ENCODE assay signal across 31 cellular contexts in genomic region chr20:5710551-5710950, GRCh38.
"Had no signal": no experiment of that assay in that cellular context is flagged by ENCODE, and none has a peak within 500 bp of the region (broad histone marks: within the 10 kb centered on the region; RNA-seq: fewer than 3 reads in every experiment).

No MANE protein-coding gene starts in this region.

- H3K36me3 ChIP-seq: adrenal gland, esophagus squamous epithelium, gastroesophageal sphincter had no signal

- H3K4me1 ChIP-seq: adrenal gland, body of pancreas, esophagus squamous epithelium had no signal

- DNase-seq: activated CD4-positive, alpha-beta memory T cell treated with anti-CD3 and anti-CD28 coated beads for 36 hours; activated CD4-positive, alpha-beta T cell treated with anti-CD3 and anti-CD28 coated beads for 36 hours; activated CD4-positive, alpha-beta T cell treated with anti-CD3 and anti-CD28 coated beads, Interleukin-2, amount 10 ng/mL, durations not matched to agents 24 days and 14 days; activated CD4-positive, CD25-positive, alpha-beta regulatory T cell; activated CD4-positive, CD25-positive, alpha-beta regulatory T cell treated with anti-CD3 and anti-CD28 coated beads, Interleukin-2, amount 50 U/mL, for 72 hours; activated CD8-positive, alpha-beta memory T cell treated with anti-CD3 and anti-CD28 coated beads, Interleukin-2, amount 10 ng/mL, durations not matched to agents 7 days and 5 days; activated CD8-positive, alpha-beta memory T cell treated with anti-CD3 and anti-CD28 coated beads, Interleukin-2, amount 50 U/mL, for 4 hours; activated CD8-positive, alpha-beta T cell treated with anti-CD3 and anti-CD28 coated beads, Interleukin-2, amount 10 ng/mL, durations not matched to agents 7 days and 5 days; activated effector memory CD4-positive, alpha-beta T cell treated with anti-CD3 and anti-CD28 coated beads, Interleukin-2, amount 50 U/mL, for 16 hours; activated naive CD4-positive, alpha-beta T cell treated with anti-CD3 and anti-CD28 coated beads for 36 hours; activated naive CD8-positive, alpha-beta T cell treated with anti-CD3 and anti-CD28 coated beads for 36 hours; activated naive CD8-positive, alpha-beta T cell treated with anti-CD3 and anti-CD28 coated beads, Interleukin-2, amount 50 U/mL, for 24 hours; activated T-cell treated with anti-CD3 and anti-CD28 coated beads, Interleukin-2, amount 50 U/mL, for 1 hour; activated T-cell treated with anti-CD3 and anti-CD28 coated beads, Interleukin-2, amount 50 U/mL, for 48 hours; adrenal gland; amygdala; aorta; body of pancreas; central memory CD4-positive, alpha-beta T cell; cortex of kidney; dermis blood vessel endothelial cell; effector CD4-positive, alpha-beta T cell; effector memory CD8-positive, alpha-beta T cell; esophagus squamous epithelium; foreskin melanocyte; T-helper 2 cell had no signal

- H3K27me3 Mint-ChIP-seq: activated CD4-positive, alpha-beta memory T cell treated with anti-CD3 and anti-CD28 coated beads for 36 hours; activated CD8-positive, alpha-beta memory T cell treated with anti-CD3 and anti-CD28 coated beads, Interleukin-2, amount 10 ng/mL, durations not matched to agents 7 days and 5 days; activated naive CD4-positive, alpha-beta T cell treated with anti-CD3 and anti-CD28 coated beads, Interleukin-2, amount 50 U/mL, for 24 hours; activated naive CD8-positive, alpha-beta T cell treated with anti-CD3 and anti-CD28 coated beads for 36 hours; activated naive CD8-positive, alpha-beta T cell treated with anti-CD3 and anti-CD28 coated beads, Interleukin-2, amount 50 U/mL, for 24 hours had no signal

- H3K9me3 ChIP-seq: adrenal gland, body of pancreas had no signal

- H3K9me3 Mint-ChIP-seq: activated naive CD4-positive, alpha-beta T cell treated with anti-CD3 and anti-CD28 coated beads for 36 hours; activated naive CD4-positive, alpha-beta T cell treated with anti-CD3 and anti-CD28 coated beads, Interleukin-2, amount 50 U/mL, for 24 hours had no signal

- H3K36me3 Mint-ChIP-seq: activated CD4-positive, alpha-beta memory T cell treated with anti-CD3 and anti-CD28 coated beads for 36 hours; activated CD8-positive, alpha-beta memory T cell treated with anti-CD3 and anti-CD28 coated beads, Interleukin-2, amount 10 ng/mL, durations not matched to agents 7 days and 5 days; activated naive CD8-positive, alpha-beta T cell treated with anti-CD3 and anti-CD28 coated beads for 36 hours had no signal

- H3K27me3 ChIP-seq: adrenal gland, body of pancreas, esophagus squamous epithelium, gastroesophageal sphincter had no signal

- H3K4me3 Mint-ChIP-seq: activated CD4-positive, alpha-beta memory T cell treated with anti-CD3 and anti-CD28 coated beads for 36 hours; activated CD4-positive, alpha-beta T cell treated with anti-CD3 and anti-CD28 coated beads for 36 hours; activated CD4-positive, alpha-beta T cell treated with anti-CD3 and anti-CD28 coated beads, Interleukin-2, amount 10 ng/mL, durations not matched to agents 24 days and 14 days; activated CD8-positive, alpha-beta memory T cell treated with anti-CD3 and anti-CD28 coated beads, Interleukin-2, amount 10 ng/mL, durations not matched to agents 7 days and 5 days; activated CD8-positive, alpha-beta T cell treated with anti-CD3 and anti-CD28 coated beads, Interleukin-2, amount 10 ng/mL, durations not matched to agents 7 days and 5 days; activated naive CD4-positive, alpha-beta T cell treated with anti-CD3 and anti-CD28 coated beads for 36 hours; activated naive CD4-positive, alpha-beta T cell treated with anti-CD3 and anti-CD28 coated beads, Interleukin-2, amount 50 U/mL, for 24 hours; activated naive CD8-positive, alpha-beta T cell treated with anti-CD3 and anti-CD28 coated beads for 36 hours; activated naive CD8-positive, alpha-beta T cell treated with anti-CD3 and anti-CD28 coated beads, Interleukin-2, amount 50 U/mL, for 24 hours; activated T-helper 1 cell treated with anti-CD3 and anti-CD28 coated beads, Interleukin-12 subunit alpha, Interleukin-12 subunit beta, Interleukin-2, Interleukin-4 antibody, amounts not matched to agents 30 ng/mL and 10 ng/mL and 1 ng/mL, durations not matched to agents 14 hours and 24 hours and 36 hours; effector memory CD8-positive, alpha-beta T cell had no signal

- H3K27ac ChIP-seq: adrenal gland, body of pancreas, epithelial cell of prostate, esophagus squamous epithelium, gastroesophageal sphincter had no signal

- H3K4me3 ChIP-seq: adrenal gland, body of pancreas, esophagus squamous epithelium, gastroesophageal sphincter had no signal

- ATAC-seq: activated CD4-positive, alpha-beta T cell treated with anti-CD3 and anti-CD28 coated beads for 36 hours; activated CD8-positive, alpha-beta memory T cell treated with anti-CD3 and anti-CD28 coated beads, Interleukin-2, amount 10 ng/mL, durations not matched to agents 7 days and 5 days; activated CD8-positive, alpha-beta T cell treated with anti-CD3 and anti-CD28 coated beads, Interleukin-2, amount 10 ng/mL, durations not matched to agents 7 days and 5 days; activated naive CD8-positive, alpha-beta T cell treated with anti-CD3 and anti-CD28 coated beads, Interleukin-2, amount 50 U/mL, for 24 hours; body of pancreas; effector memory CD8-positive, alpha-beta T cell; gastroesophageal sphincter had no signal

- H3K27ac Mint-ChIP-seq: activated CD4-positive, alpha-beta memory T cell treated with anti-CD3 and anti-CD28 coated beads for 36 hours; activated CD4-positive, alpha-beta T cell treated with anti-CD3 and anti-CD28 coated beads for 36 hours; activated CD4-positive, alpha-beta T cell treated with anti-CD3 and anti-CD28 coated beads, Interleukin-2, amount 10 ng/mL, durations not matched to agents 24 days and 14 days; activated CD8-positive, alpha-beta memory T cell treated with anti-CD3 and anti-CD28 coated beads, Interleukin-2, amount 10 ng/mL, durations not matched to agents 7 days and 5 days; activated CD8-positive, alpha-beta T cell treated with anti-CD3 and anti-CD28 coated beads, Interleukin-2, amount 10 ng/mL, durations not matched to agents 7 days and 5 days; activated naive CD4-positive, alpha-beta T cell treated with anti-CD3 and anti-CD28 coated beads for 36 hours; activated naive CD4-positive, alpha-beta T cell treated with anti-CD3 and anti-CD28 coated beads, Interleukin-2, amount 50 U/mL, for 24 hours; activated naive CD8-positive, alpha-beta T cell treated with anti-CD3 and anti-CD28 coated beads for 36 hours; activated naive CD8-positive, alpha-beta T cell treated with anti-CD3 and anti-CD28 coated beads, Interleukin-2, amount 50 U/mL, for 24 hours; activated T-helper 1 cell treated with anti-CD3 and anti-CD28 coated beads, Interleukin-12 subunit alpha, Interleukin-12 subunit beta, Interleukin-2, Interleukin-4 antibody, amounts not matched to agents 30 ng/mL and 10 ng/mL and 1 ng/mL, durations not matched to agents 14 hours and 24 hours and 36 hours; activated T-helper 2 cell treated with anti-CD3 and anti-CD28 coated beads, Interferon-gamma antibody, Interleukin-2, Interleukin-4, amounts not matched to agents 10 μg/mL and 5 μg/mL and 100 μg/mL, durations not matched to agents 14 hours and 24 hours and 36 hours; effector memory CD8-positive, alpha-beta T cell had no signal
